16 cellular contexts compared by ENCODE assay signal in genomic region chr4:67885727-67886126, GRCh38. TPM values are rescaled to one million over a fixed set of nuclear protein-coding genes. Genes with fewer than 3 reads are reported as not detected.
A peak's percentile ranks its signal among the peaks of the same experiment; 100 is the strongest.
DNase-seq lines count a peak whose midpoint lies in the region; ATAC-seq and TF ChIP-seq lines count a peak whose summit lies in the region.
"Had no signal": no experiment of that assay in that cellular context is flagged by ENCODE, and none has a peak within 500 bp of the region (broad histone marks: within the 10 kb centered on the region; RNA-seq: fewer than 3 reads in every experiment).

No MANE protein-coding gene starts in this region.

- DNase-seq in ELR (ENCODE audit: low read depth) (peak; percentile 97), Panc1 (ENCODE audit: low read depth, low spot score) (peak; percentile 75), epithelial cell of esophagus (ENCODE audit: low read depth) (peak; percentile 99), neural crest cell (ENCODE audit: low read depth, low spot score) (no peak), sigmoid colon (no peak), Peyer's patch (no peak)
- DNase-seq: DMS153; effector memory CD4-positive, alpha-beta T cell; left lung; NCI-H510A; small intestine; stimulated activated naive CD4-positive, alpha-beta T cell treated with Interleukin-2 at 50 U/mL for 16 hours; T-helper 9 cell had no signal

- TF ChIP-seq CTCF in Panc1 (IDR thresholded peaks at IDR 0.05) (no peak), epithelial cell of esophagus (IDR thresholded peaks at IDR 0.05; ENCODE audit: insufficient read depth, low read depth, low read length, missing control alignments) (no peak), neural crest cell (conservative IDR thresholded peaks at IDR 0.05) (no peak), sigmoid colon (IDR thresholded peaks at IDR 0.05) (no peak), Peyer's patch (IDR thresholded peaks at IDR 0.05) (no peak)

- no peak for ATAC-seq in Panc1
- ATAC-seq in HG03095 (IDR thresholded peaks at IDR 0.05; ENCODE audit: unreplicated experiment) = no peak
- ATAC-seq in GM21367 (IDR thresholded peaks at IDR 0.05; ENCODE audit: unreplicated experiment) = no peak
- ATAC-seq: left lung had no signal

- peaks cover 5% of the 10 kb centered on the region for H3K4me1 Mint-ChIP-seq in neural crest cell

- TF ChIP-seq EP300 in sigmoid colon (IDR thresholded peaks at IDR 0.05) = no peak

- H3K4me3 ChIP-seq in Panc1 (ENCODE audit: low read depth in 2 of 2, low read length in 2 of 2) = no peak overlapping the region
- no peak overlapping the region for H3K4me3 ChIP-seq in epithelial cell of esophagus (ENCODE audit: low read length)
- H3K4me3 ChIP-seq in sigmoid colon = no peak overlapping the region
- no peak overlapping the region for H3K4me3 ChIP-seq in Peyer's patch
- H3K4me3 ChIP-seq: left lung had no signal

- intact Hi-C loops in Panc1 (cut with micrococcal nuclease; ENCODE audit: unreplicated experiment) = no loop called here
- intact Hi-C loops in sigmoid colon (cut with DNase I) = no loop called here

- H3K4me1 ChIP-seq in Panc1 (ENCODE audit: control insufficient read depth, insufficient read depth, low read length) (no peaks in the 10 kb centered on the region), sigmoid colon (no peaks in the 10 kb centered on the region), Peyer's patch (no peaks in the 10 kb centered on the region)

- H3K27me3 Mint-ChIP-seq in neural crest cell (ENCODE audit: low read depth) = no peaks in the 10 kb centered on the region

- H3K27ac ChIP-seq in Panc1 (ENCODE audit: low read length) (no peak overlapping the region), sigmoid colon (no peak overlapping the region), Peyer's patch (no peak overlapping the region)
- H3K27ac ChIP-seq: left lung had no signal

- peak overlapping the region; percentile 1 for H3K27ac Mint-ChIP-seq in neural crest cell (ENCODE audit: unreplicated experiment)
- H3K27ac Mint-ChIP-seq: activated T-helper 1 cell treated with anti-CD3 and anti-CD28 coated beads, Interleukin-12 subunit alpha, Interleukin-12 subunit beta, Interleukin-2, Interleukin-4 antibody, amounts not matched to agents 30 ng/mL and 10 ng/mL and 1 ng/mL, durations not matched to agents 14 hours and 24 hours and 36 hours had no signal

- CTCF ChIA-PET in Panc1 (lab: Charles Lee) = no interaction called here

- no peaks in the 10 kb centered on the region for H3K36me3 ChIP-seq in Panc1 (ENCODE audit: control insufficient read depth, insufficient read depth, low read length)
- H3K36me3 ChIP-seq in sigmoid colon = no peaks in the 10 kb centered on the region
- no peaks in the 10 kb centered on the region for H3K36me3 ChIP-seq in Peyer's patch
- H3K36me3 ChIP-seq: left lung had no signal

- WGBS in sigmoid colon, 2 donors = 56 to 57% methylated on average over 6 of the region's 6 CpGs

- H3K36me3 Mint-ChIP-seq in neural crest cell (ENCODE audit: low read depth) = no peaks in the 10 kb centered on the region

- no TSS peak for BruUV-seq in Panc1 (replicated peaks; lab: Mats Ljungman, UMichigan)

- H3K9me3 ChIP-seq in Panc1 (ENCODE audit: control insufficient read depth, insufficient read depth, low read depth, low read length) (no peaks in the 10 kb centered on the region), sigmoid colon (no peaks in the 10 kb centered on the region), Peyer's patch (no peaks in the 10 kb centered on the region)
- H3K9me3 ChIP-seq: left lung had no signal

- POLR2A ChIA-PET in Panc1 (lab: Charles Lee) = no interaction called here

- no peak overlapping the region for H3K4me3 Mint-ChIP-seq in neural crest cell
- H3K4me3 Mint-ChIP-seq: activated T-helper 1 cell treated with anti-CD3 and anti-CD28 coated beads, Interleukin-12 subunit alpha, Interleukin-12 subunit beta, Interleukin-2, Interleukin-4 antibody, amounts not matched to agents 30 ng/mL and 10 ng/mL and 1 ng/mL, durations not matched to agents 14 hours and 24 hours and 36 hours had no signal

- no peaks in the 10 kb centered on the region for H3K9me3 Mint-ChIP-seq in neural crest cell
- H3K9me3 Mint-ChIP-seq: activated T-helper 1 cell treated with anti-CD3 and anti-CD28 coated beads, Interleukin-12 subunit alpha, Interleukin-12 subunit beta, Interleukin-2, Interleukin-4 antibody, amounts not matched to agents 30 ng/mL and 10 ng/mL and 1 ng/mL, durations not matched to agents 14 hours and 24 hours and 36 hours had no signal

- in situ Hi-C loops in Panc1 (cut with HindIII; ENCODE audit: low pct_unique_long_range_greater_than_20kb, low sequenced_read_pairs) = no loop called here

- TF ChIP-seq POLR2A in sigmoid colon (IDR thresholded peaks at IDR 0.05) = no peak
- no peak for TF ChIP-seq POLR2A in Peyer's patch (IDR thresholded peaks at IDR 0.05)

- H3K27me3 ChIP-seq in Panc1 (ENCODE audit: control insufficient read depth, insufficient read depth, low read length) (no peaks in the 10 kb centered on the region), sigmoid colon (no peaks in the 10 kb centered on the region), Peyer's patch (no peaks in the 10 kb centered on the region)
- H3K27me3 ChIP-seq: left lung had no signal

RNA-seq across cellular contexts. Expression of gene TMPRSS11D, which starts 1.9 kb away (rescaled TPM):
- total RNA-seq in Panc1 (2021; ENCODE audit: unreplicated experiment) (not detected), neural crest cell (not detected in 2 replicates), sigmoid colon (not detected), Peyer's patch (not detected)
- not detected for polyA plus RNA-seq in Panc1 (2012; ENCODE audit: insufficient read length)
- polyA plus RNA-seq in sigmoid colon = under 1 TPM in 1 of 3 donors, not detected in 2; 0.07 TPM
- total RNA-seq: activated T-helper 1 cell treated with anti-CD3 and anti-CD28 coated beads, Interleukin-12 subunit alpha, Interleukin-12 subunit beta, Interleukin-2, Interleukin-4 antibody, amounts not matched to agents 30 ng/mL and 10 ng/mL and 1 ng/mL, durations not matched to agents 14 hours and 24 hours and 36 hours; left lung had no signal

Comparison
In these comparisons a context has a peak if more than half of its experiments do, and no peak if none do; other contexts are left out.
1. DNase-seq: peak in ELR (single experiment), Panc1 (single experiment) and epithelial cell of esophagus (single experiment); none in neural crest cell (single experiment), sigmoid colon (single experiment) and Peyer's patch (0 of 3).